Comparison of ENCODE assay signal across 21 cellular contexts in the genomic region with DNA sequence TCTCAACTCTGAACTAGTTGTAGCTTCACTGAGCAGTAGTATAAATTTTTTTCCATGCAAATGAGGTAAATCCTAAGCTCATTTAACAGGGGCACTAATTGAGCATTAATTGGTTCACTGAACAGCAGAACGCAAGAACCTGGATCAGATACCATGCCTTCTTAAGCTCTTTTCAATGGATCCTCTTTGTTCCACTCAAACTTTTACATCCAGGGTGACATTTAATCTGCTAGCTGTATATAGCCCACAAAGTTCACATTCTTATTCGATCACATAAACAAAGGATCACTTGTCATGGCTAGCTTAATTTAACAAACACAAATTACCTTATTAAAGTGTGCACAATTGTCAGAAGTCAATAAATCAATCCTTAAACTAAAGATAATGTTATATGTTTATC.
"Had no signal": no experiment of that assay in that cellular context is flagged by ENCODE, and none has a peak within 500 bp of the region (broad histone marks: within the 10 kb centered on the region; RNA-seq: fewer than 3 reads in every experiment).

No MANE protein-coding gene starts in this region.

- H3K9ac ChIP-seq: parathyroid adenoma had no signal

- H3K4me1 Mint-ChIP-seq: naive thymus-derived CD8-positive, alpha-beta T cell; stimulated activated effector memory CD8-positive, alpha-beta T cell treated with anti-CD3 and anti-CD28 coated beads, Interleukin-12 subunit alpha, Interleukin-12 subunit beta, amount 100 ng/mL, for 72 hours had no signal

- H3K4me1 ChIP-seq: gastrocnemius medialis, heart right ventricle, parathyroid adenoma, prostate gland, right lobe of liver, suprapubic skin, thyroid gland had no signal

- H2AFZ ChIP-seq: parathyroid adenoma had no signal

- H3K79me2 ChIP-seq: parathyroid adenoma had no signal

- H3K27me3 ChIP-seq: gastrocnemius medialis, heart right ventricle, right lobe of liver, suprapubic skin, thyroid gland had no signal

- H3K27me3 Mint-ChIP-seq: naive thymus-derived CD8-positive, alpha-beta T cell; type B pancreatic cell had no signal

- FAIRE-seq: endometrium, islet of Langerhans, urothelium cell line had no signal

- H3K36me3 ChIP-seq: gastrocnemius medialis, heart right ventricle, prostate gland, right lobe of liver, suprapubic skin, thyroid gland had no signal

- H3K4me3 Mint-ChIP-seq: naive thymus-derived CD8-positive, alpha-beta T cell; stimulated activated effector memory CD8-positive, alpha-beta T cell treated with anti-CD3 and anti-CD28 coated beads, Interleukin-12 subunit alpha, Interleukin-12 subunit beta, amount 100 ng/mL, for 72 hours; type B pancreatic cell had no signal

- H3K27ac Mint-ChIP-seq: naive thymus-derived CD8-positive, alpha-beta T cell; stimulated activated effector memory CD8-positive, alpha-beta T cell treated with anti-CD3 and anti-CD28 coated beads, Interleukin-12 subunit alpha, Interleukin-12 subunit beta, amount 100 ng/mL, for 72 hours; type B pancreatic cell had no signal

- H3K4me3 ChIP-seq: gastrocnemius medialis, heart right ventricle, prostate gland, right lobe of liver, suprapubic skin, thyroid gland had no signal

- H3K36me3 Mint-ChIP-seq: naive thymus-derived CD8-positive, alpha-beta T cell; stimulated activated effector memory CD8-positive, alpha-beta T cell treated with anti-CD3 and anti-CD28 coated beads, Interleukin-12 subunit alpha, Interleukin-12 subunit beta, amount 100 ng/mL, for 72 hours had no signal

- H3K9me3 ChIP-seq: gastrocnemius medialis, prostate gland, right lobe of liver, suprapubic skin, thyroid gland had no signal

- DNase-seq: effector memory CD4-positive, alpha-beta T cell; gastrocnemius medialis; heart right ventricle; hypothalamus; kidney glomerular epithelial cell; mammary epithelial cell; naive thymus-derived CD8-positive, alpha-beta T cell; nucleus accumbens; right lobe of liver; stimulated activated CD4-positive, alpha-beta T cell treated with anti-CD3 and anti-CD28 coated beads, Interleukin-4, amount 100 ng/mL, for 1 hour; stimulated activated CD8-positive, alpha-beta memory T cell treated with anti-CD3 and anti-CD28 coated beads, Interleukin-4, amount 100 ng/mL, for 48 hours; stimulated activated naive CD8-positive, alpha-beta T cell treated with anti-CD3 and anti-CD28 coated beads, Interleukin-15, Interleukin-2, amounts not matched to agents 100 U/mL and 50 U/mL, for 24 hours; thyroid gland had no signal

- H3K27ac ChIP-seq: gastrocnemius medialis, heart right ventricle, parathyroid adenoma, prostate gland, right lobe of liver, suprapubic skin, thyroid gland had no signal
